Comparison of ENCODE assay signal across 9 cellular contexts in genomic region chr6:99241905-99242534, GRCh38.
DNase-seq lines count a peak whose midpoint lies in the region; ATAC-seq and TF ChIP-seq lines count a peak whose summit lies in the region.
"Had no signal": no experiment of that assay in that cellular context is flagged by ENCODE, and none has a peak within 500 bp of the region (broad histone marks: within the 10 kb centered on the region; RNA-seq: fewer than 3 reads in every experiment).

No MANE protein-coding gene starts in this region.

- H2AFZ ChIP-seq in MM.1S (ENCODE audit: low read length): no peak overlapping the region

- H3K9ac ChIP-seq in MM.1S (ENCODE audit: low read length) (no peak overlapping the region), mesendoderm (ENCODE audit: low read length) (no peak overlapping the region), colonic mucosa (ENCODE audit: low read depth in 2 of 2, low read length in 2 of 2) (no peak overlapping the region)

- no peak overlapping the region for H4K5ac ChIP-seq in mesendoderm (ENCODE audit: low read length)

- H3K27ac ChIP-seq in MM.1S (ENCODE audit: low read length) (no peak overlapping the region), mesendoderm (ENCODE audit: low read depth, low read length) (no peak overlapping the region), colonic mucosa (no peak overlapping the region)
- H3K27ac ChIP-seq: body of pancreas had no signal

- CTCF ChIA-PET in activated CD8-positive, alpha-beta T cell treated with anti-CD3 and anti-CD28 coated beads for 36 hours (lab: Charles Lee): interaction anchor here (0.7 to 2.4 kb wide), 10 partner anchors 84 to 266 kb away, joined by 3 to 10 read pairs (median 4); no protein-coding TSS in a partner anchor
- CTCF ChIA-PET in activated CD8-positive, alpha-beta T cell treated with anti-CD3 and anti-CD28 coated beads, Interleukin-2, amount 10 ng/mL, durations not matched to agents 7 days and 5 days (lab: Charles Lee): interaction anchor here (0.9 to 2.5 kb wide), 2 partner anchors 88 to 90 kb away, joined by 3 to 12 read pairs; no protein-coding TSS in a partner anchor

- no peak for TF ChIP-seq CTCF in activated CD8-positive, alpha-beta T cell treated with anti-CD3 and anti-CD28 coated beads for 36 hours (IDR thresholded peaks at IDR 0.05)
- TF ChIP-seq CTCF in MM.1S (IDR thresholded peaks at IDR 0.05; ENCODE audit: low read length): peak; percentile 42
- TF ChIP-seq CTCF in astrocyte of the cerebellum (IDR thresholded peaks at IDR 0.05; ENCODE audit: low read depth, low read length, missing control alignments): peak; percentile 46
- TF ChIP-seq CTCF in colonic mucosa (IDR thresholded peaks at IDR 0.05): no peak

- WGBS in mesendoderm (ENCODE audit: extremely low coverage, insufficient coverage, low lambda C conversion rate): no CpG with 5 or more reads among the region's 5 CpGs

- H3K23ac ChIP-seq in mesendoderm (ENCODE audit: low read length): no peak overlapping the region

- intact Hi-C loops in activated CD8-positive, alpha-beta T cell treated with anti-CD3 and anti-CD28 coated beads for 36 hours (cut with micrococcal nuclease): no loop called here
- intact Hi-C loops in colonic mucosa (cut with DNase I): no loop called here

- no peaks in the 10 kb centered on the region for H3K36me3 Mint-ChIP-seq in activated CD8-positive, alpha-beta T cell treated with anti-CD3 and anti-CD28 coated beads for 36 hours (ENCODE audit: low read depth)
- no peaks in the 10 kb centered on the region for H3K36me3 Mint-ChIP-seq in activated CD8-positive, alpha-beta T cell treated with anti-CD3 and anti-CD28 coated beads, Interleukin-2, amount 10 ng/mL, durations not matched to agents 7 days and 5 days (ENCODE audit: low read depth)

- no peaks in the 10 kb centered on the region for H3K9me3 Mint-ChIP-seq in activated CD8-positive, alpha-beta T cell treated with anti-CD3 and anti-CD28 coated beads for 36 hours
- no peaks in the 10 kb centered on the region for H3K9me3 Mint-ChIP-seq in activated CD8-positive, alpha-beta T cell treated with anti-CD3 and anti-CD28 coated beads, Interleukin-2, amount 10 ng/mL, durations not matched to agents 7 days and 5 days (ENCODE audit: insufficient read depth)

- no peaks in the 10 kb centered on the region for H3K4me1 Mint-ChIP-seq in activated CD8-positive, alpha-beta T cell treated with anti-CD3 and anti-CD28 coated beads for 36 hours (ENCODE audit: low read depth)
- H3K4me1 Mint-ChIP-seq in activated CD8-positive, alpha-beta T cell treated with anti-CD3 and anti-CD28 coated beads, Interleukin-2, amount 10 ng/mL, durations not matched to agents 7 days and 5 days (ENCODE audit: low read depth): no peaks in the 10 kb centered on the region

- no peak overlapping the region for H3K4me3 Mint-ChIP-seq in activated CD8-positive, alpha-beta T cell treated with anti-CD3 and anti-CD28 coated beads for 36 hours
- H3K4me3 Mint-ChIP-seq in activated CD8-positive, alpha-beta T cell treated with anti-CD3 and anti-CD28 coated beads, Interleukin-2, amount 10 ng/mL, durations not matched to agents 7 days and 5 days: no peak overlapping the region

- H3K4me1 ChIP-seq in MM.1S (ENCODE audit: low read length): no peaks in the 10 kb centered on the region
- H3K4me1 ChIP-seq in mesendoderm (ENCODE audit: control insufficient read depth, low read depth, low read length): no peaks in the 10 kb centered on the region
- H3K4me1 ChIP-seq in colonic mucosa: no peaks in the 10 kb centered on the region
- H3K4me1 ChIP-seq: body of pancreas had no signal

- in situ Hi-C loops in astrocyte of the cerebellum (cut with HindIII; ENCODE audit: low sequenced_read_pairs): no loop called here

- H3F3A ChIP-seq in MM.1S (ENCODE audit: insufficient read depth, low read length): no peaks in the 10 kb centered on the region

- no peak overlapping the region for H2BK120ac ChIP-seq in mesendoderm (ENCODE audit: low read depth, low read length)

- peaks cover 11% of the 10 kb centered on the region for H3K27me3 Mint-ChIP-seq in activated CD8-positive, alpha-beta T cell treated with anti-CD3 and anti-CD28 coated beads for 36 hours
- H3K27me3 Mint-ChIP-seq in activated CD8-positive, alpha-beta T cell treated with anti-CD3 and anti-CD28 coated beads, Interleukin-2, amount 10 ng/mL, durations not matched to agents 7 days and 5 days (ENCODE audit: low read depth): peaks cover 3% of the 10 kb centered on the region

- no peaks in the 10 kb centered on the region for H3K9me2 ChIP-seq in MM.1S (replicated peaks; ENCODE audit: insufficient read depth, low read length)

- no peak overlapping the region for H2AK5ac ChIP-seq in mesendoderm (ENCODE audit: low read length)

- no peak overlapping the region for H3K27ac Mint-ChIP-seq in activated CD8-positive, alpha-beta T cell treated with anti-CD3 and anti-CD28 coated beads for 36 hours
- H3K27ac Mint-ChIP-seq in activated CD8-positive, alpha-beta T cell treated with anti-CD3 and anti-CD28 coated beads, Interleukin-2, amount 10 ng/mL, durations not matched to agents 7 days and 5 days: no peak overlapping the region

- peak; percentile 11 for DNase-seq in activated CD8-positive, alpha-beta T cell treated with anti-CD3 and anti-CD28 coated beads for 36 hours
- DNase-seq in activated CD8-positive, alpha-beta T cell treated with anti-CD3 and anti-CD28 coated beads, Interleukin-2, amount 10 ng/mL, durations not matched to agents 7 days and 5 days: no peak
- DNase-seq in MM.1S (peak; percentile 23), astrocyte of the cerebellum (ENCODE audit: low read depth) (peak; percentile 20), mesendoderm (peak; percentile 65), colonic mucosa (no peak)

- no peak overlapping the region for H4K8ac ChIP-seq in mesendoderm (ENCODE audit: low read depth, low read length)

- no peak overlapping the region for H3K4me2 ChIP-seq in MM.1S (ENCODE audit: low read depth, low read length)
- H3K4me2 ChIP-seq in mesendoderm (ENCODE audit: low read length): no peak overlapping the region

- H4K20me1 ChIP-seq in MM.1S (ENCODE audit: insufficient read depth, low read length): no peaks in the 10 kb centered on the region

- POLR2A ChIA-PET in activated CD8-positive, alpha-beta T cell treated with anti-CD3 and anti-CD28 coated beads for 36 hours (lab: Charles Lee): no interaction called here
- POLR2A ChIA-PET in activated CD8-positive, alpha-beta T cell treated with anti-CD3 and anti-CD28 coated beads, Interleukin-2, amount 10 ng/mL, durations not matched to agents 7 days and 5 days (lab: Charles Lee): interaction anchor here (1.0 kb wide), 1 partner anchor 11 kb away, joined by 3 read pairs; no protein-coding TSS in a partner anchor

- no peaks in the 10 kb centered on the region for H3K79me2 ChIP-seq in MM.1S (ENCODE audit: low read length)
- no peaks in the 10 kb centered on the region for H3K79me2 ChIP-seq in mesendoderm (ENCODE audit: control insufficient read depth, insufficient read depth, low read length)

- H3K18ac ChIP-seq in mesendoderm (ENCODE audit: low read length): no peak overlapping the region

- H3K56ac ChIP-seq in mesendoderm (ENCODE audit: low read length): no peak overlapping the region

- no peaks in the 10 kb centered on the region for H3K79me1 ChIP-seq in mesendoderm (ENCODE audit: low read length)

- no peaks in the 10 kb centered on the region for H3K36me3 ChIP-seq in MM.1S (replicated peaks; ENCODE audit: insufficient read depth, low read length)
- no peaks in the 10 kb centered on the region for H3K36me3 ChIP-seq in mesendoderm (ENCODE audit: control insufficient read depth, insufficient read depth, low read length)
- H3K36me3 ChIP-seq in colonic mucosa: no peaks in the 10 kb centered on the region

- H2BK5ac ChIP-seq in mesendoderm (ENCODE audit: low read length): no peak overlapping the region

- H3K4me3 ChIP-seq in MM.1S (ENCODE audit: low read length): no peak overlapping the region
- no peak overlapping the region for H3K4me3 ChIP-seq in astrocyte of the cerebellum (ENCODE audit: low read depth, low read length)
- no peak overlapping the region for H3K4me3 ChIP-seq in mesendoderm (ENCODE audit: low read length)
- no peak overlapping the region for H3K4me3 ChIP-seq in colonic mucosa
- H3K4me3 ChIP-seq: body of pancreas had no signal

- H3K27me3 ChIP-seq in MM.1S (replicated peaks; ENCODE audit: insufficient read depth, low read length): no peaks in the 10 kb centered on the region
- no peaks in the 10 kb centered on the region for H3K27me3 ChIP-seq in mesendoderm (ENCODE audit: insufficient read depth, low read length, poor library complexity)
- H3K27me3 ChIP-seq in colonic mucosa: no peaks in the 10 kb centered on the region
- H3K27me3 ChIP-seq: body of pancreas had no signal

- H3K4ac ChIP-seq in mesendoderm (ENCODE audit: low read depth, low read length): no peak overlapping the region

- no peaks in the 10 kb centered on the region for H3K9me3 ChIP-seq in MM.1S (replicated peaks; ENCODE audit: insufficient read depth, low read length)
- no peaks in the 10 kb centered on the region for H3K9me3 ChIP-seq in colonic mucosa
- H3K9me3 ChIP-seq: body of pancreas had no signal

- H2BK15ac ChIP-seq in mesendoderm (replicated peaks; ENCODE audit: low read depth): no peak overlapping the region

- no peak for ATAC-seq in activated CD8-positive, alpha-beta T cell treated with anti-CD3 and anti-CD28 coated beads for 36 hours
- no peak for ATAC-seq in activated CD8-positive, alpha-beta T cell treated with anti-CD3 and anti-CD28 coated beads, Interleukin-2, amount 10 ng/mL, durations not matched to agents 7 days and 5 days
- no peak for ATAC-seq in GM21737 (IDR thresholded peaks at IDR 0.05; ENCODE audit: unreplicated experiment)
- no peak for ATAC-seq in HG02571 (IDR thresholded peaks at IDR 0.05; ENCODE audit: unreplicated experiment)
- ATAC-seq: body of pancreas had no signal

Comparison
In these comparisons a context has a peak if more than half of its experiments do, and no peak if none do; other contexts are left out.
1. DNase-seq: peak in activated CD8-positive, alpha-beta T cell treated with anti-CD3 and anti-CD28 coated beads for 36 hours (single experiment), MM.1S (single experiment), astrocyte of the cerebellum (single experiment) and mesendoderm (single experiment); none in activated CD8-positive, alpha-beta T cell treated with anti-CD3 and anti-CD28 coated beads, Interleukin-2, amount 10 ng/mL, durations not matched to agents 7 days and 5 days (single experiment) and colonic mucosa (single experiment).
2. CTCF ChIP-seq: peak in MM.1S (single experiment) and astrocyte of the cerebellum (single experiment); none in activated CD8-positive, alpha-beta T cell treated with anti-CD3 and anti-CD28 coated beads for 36 hours (single experiment) and colonic mucosa (single experiment).